In genomic region chr7:2709553-2710165, GRCh38 we compare ENCODE assay signal across 8 cellular contexts. TPM values are rescaled to one million over a fixed set of nuclear protein-coding genes. Genes with fewer than 3 reads are reported as not detected.
DNase-seq lines count a peak whose midpoint lies in the region; ATAC-seq, FAIRE-seq and TF ChIP-seq lines count a peak whose summit lies in the region.

No MANE protein-coding gene starts in this region.

- H3K27me3 ChIP-seq in CD4-positive, alpha-beta memory T cell (ENCODE audit: insufficient read depth, low read length): no peaks in the 10 kb centered on the region
- H3K27me3 ChIP-seq in right atrium auricular region: no peaks in the 10 kb centered on the region

- ATAC-seq in GM19397 (IDR thresholded peaks at IDR 0.05; ENCODE audit: unreplicated experiment) (peak; percentile 75), HG03457 (IDR thresholded peaks at IDR 0.05; ENCODE audit: unreplicated experiment) (peak; percentile 52), sciatic nerve (peak; percentile 74)

- H3K36me3 Mint-ChIP-seq in CD4-positive, alpha-beta memory T cell: no peaks in the 10 kb centered on the region
- H3K36me3 Mint-ChIP-seq in activated naive CD8-positive, alpha-beta T cell: no peaks in the 10 kb centered on the region

- FAIRE-seq in RCC 7860 (lab: Jason Lieb, UNC): no peak

- DNase-seq in CD4-positive, alpha-beta memory T cell: peak; percentile 75 to 81 (median 79)
- DNase-seq in SHP77 treated with DMSO at 0.1 percent for 48 hours (lab: John Stamatoyannopoulos, UW): peak; percentile 83
- no peak for DNase-seq in right atrium auricular region (ENCODE audit: low spot score)
- no peak for DNase-seq in sciatic nerve (ENCODE audit: low spot score)
- no peak for DNase-seq in RCC 7860 (ENCODE audit: low spot score)

- peak overlapping the region in 6 of 7 donors; percentile 86 to 96 (median 90) for H3K27ac Mint-ChIP-seq in CD4-positive, alpha-beta memory T cell
- H3K27ac Mint-ChIP-seq in activated naive CD8-positive, alpha-beta T cell: no peak overlapping the region

- no peaks in the 10 kb centered on the region for H3K27me3 Mint-ChIP-seq in CD4-positive, alpha-beta memory T cell
- H3K27me3 Mint-ChIP-seq in activated naive CD8-positive, alpha-beta T cell: no peaks in the 10 kb centered on the region

- intact Hi-C loops in CD4-positive, alpha-beta memory T cell (cut with micrococcal nuclease): loop anchor here (1.0 to 10.0 kb wide), 7 partner anchors 38 to 1135 kb away; partner anchors contain the start of genes BRAT1, GNA12, IQCE and PSMG3
- intact Hi-C loops in sciatic nerve (cut with DNase I): loop anchor here (10.0 kb wide), 1 partner anchor 115 kb away; no protein-coding TSS in a partner anchor

- H3K4me1 ChIP-seq in CD4-positive, alpha-beta memory T cell (ENCODE audit: insufficient read depth, low read length): peaks cover 40% of the 10 kb centered on the region
- H3K4me1 ChIP-seq in right atrium auricular region: peaks cover 0 to 33% of the 10 kb centered on the region in 2 donors

- H3K9me3 Mint-ChIP-seq in CD4-positive, alpha-beta memory T cell: no peaks in the 10 kb centered on the region
- H3K9me3 Mint-ChIP-seq in activated naive CD8-positive, alpha-beta T cell (ENCODE audit: low read depth): no peaks in the 10 kb centered on the region

- peak overlapping the region; percentile 69 to 87 (median 78) for H3K4me3 Mint-ChIP-seq in CD4-positive, alpha-beta memory T cell
- H3K4me3 Mint-ChIP-seq in activated naive CD8-positive, alpha-beta T cell: peak overlapping the region; percentile 46

- POLR2A ChIA-PET in CD4-positive, alpha-beta memory T cell (lab: Charles Lee; ENCODE audit: partially characterized antibody): interaction anchor here (0.6 to 4.4 kb wide), 12 partner anchors 10 to 1128 kb away, joined by 3 to 57 read pairs (median 8); partner anchors contain the start of gene TTYH3

- CTCF ChIA-PET in CD4-positive, alpha-beta memory T cell (lab: Charles Lee; ENCODE audit: partially characterized antibody): interaction anchor here (0.6 to 16.2 kb wide), 39 partner anchors 10 to 383 kb away, joined by 3 to 220 read pairs (median 4); partner anchors contain the start of gene TTYH3

- peak overlapping the region in 1 of 2 donors; percentile 50 for H3K4me3 ChIP-seq in CD4-positive, alpha-beta memory T cell (ENCODE audit: low read length in 2 of 2)
- no peak overlapping the region for H3K4me3 ChIP-seq in right atrium auricular region

- H3K4me1 Mint-ChIP-seq in CD4-positive, alpha-beta memory T cell: peaks cover 18 to 40% (median 27%) of the 10 kb centered on the region in 4 donors
- H3K4me1 Mint-ChIP-seq in activated naive CD8-positive, alpha-beta T cell (ENCODE audit: low read depth): peaks cover 34% of the 10 kb centered on the region

- H3K27ac ChIP-seq in CD4-positive, alpha-beta memory T cell (ENCODE audit: low read depth, low read length): peak overlapping the region; percentile 42
- H3K27ac ChIP-seq in right atrium auricular region: no peak overlapping the region

- TF ChIP-seq CTCF in right atrium auricular region (IDR thresholded peaks at IDR 0.05): peak; percentile 73 to 91

- H3K36me3 ChIP-seq in CD4-positive, alpha-beta memory T cell (ENCODE audit: insufficient read depth, low read length): no peaks in the 10 kb centered on the region
- H3K36me3 ChIP-seq in right atrium auricular region: no peaks in the 10 kb centered on the region

- H3K9me3 ChIP-seq in CD4-positive, alpha-beta memory T cell (ENCODE audit: control insufficient read depth in 1 of 2, low read length in 2 of 2): no peaks in the 10 kb centered on the region
- no peaks in the 10 kb centered on the region for H3K9me3 ChIP-seq in right atrium auricular region

RNA-seq across cellular contexts. Expression of gene AMZ1, which starts 21.7 kb away (rescaled TPM):
- total RNA-seq in CD4-positive, alpha-beta memory T cell: 1 to 10 TPM; 1.6 to 2.0 TPM
- under 1 TPM in 1 of 2 donors, not detected in 1; 0.15 TPM for polyA plus RNA-seq in CD4-positive, alpha-beta memory T cell
- total RNA-seq in right atrium auricular region (under 1 TPM in 1 of 2 donors, not detected in 1; 0.07 TPM), sciatic nerve (0.31 TPM)

Comparison
In these comparisons a context has a peak if more than half of its experiments do, and no peak if none do; other contexts are left out.
1. DNase-seq: peak in CD4-positive, alpha-beta memory T cell (5 of 5) and SHP77 treated with DMSO at 0.1 percent for 48 hours (single experiment); none in right atrium auricular region (single experiment), sciatic nerve (single experiment) and RCC 7860 (single experiment).
2. Peak in every context shown above with its lines, with median percentiles within 50 percentile points of each other: ATAC-seq.